In the genomic region with DNA sequence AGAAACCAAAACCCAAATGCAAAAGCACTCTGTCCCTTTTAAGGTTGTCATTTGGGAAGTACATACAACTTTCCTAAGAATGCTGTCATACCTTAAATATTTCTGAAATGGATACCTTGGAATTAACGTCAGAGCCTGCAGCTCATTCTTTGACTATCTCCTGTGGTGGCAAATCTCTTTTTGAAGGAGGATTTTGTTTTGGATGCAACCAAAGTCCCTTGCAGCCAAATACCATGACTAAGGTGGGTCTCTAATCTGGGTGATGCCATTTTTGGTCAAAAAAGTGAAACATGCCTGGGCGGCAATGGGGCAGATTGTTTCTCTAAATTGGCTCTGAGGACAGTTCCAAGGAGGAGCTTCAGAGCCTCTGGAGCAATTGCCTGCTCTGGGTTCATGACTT, we compare ENCODE assay signal across 19 cellular contexts. TPM values are rescaled to one million over a fixed set of nuclear protein-coding genes. Genes with fewer than 3 reads are reported as not detected.
DNase-seq lines count a peak whose midpoint lies in the region; ATAC-seq, FAIRE-seq and TF ChIP-seq lines count a peak whose summit lies in the region.
"Had no signal": no experiment of that assay in that cellular context is flagged by ENCODE, and none has a peak within 500 bp of the region (broad histone marks: within the 10 kb centered on the region; RNA-seq: fewer than 3 reads in every experiment).

No MANE protein-coding gene starts in this region.

- FAIRE-seq in keratinocyte (lab: Jason Lieb, UNC), result no peak
- FAIRE-seq: G401.6, GM12892 had no signal

- H3K36me3 ChIP-seq in HEK293 (ENCODE audit: control insufficient read depth in 2 of 2, insufficient read depth in 1 of 2, low read length in 2 of 2) (no peaks in the 10 kb centered on the region), SJSA1 (no peaks in the 10 kb centered on the region), keratinocyte (ENCODE audit: control insufficient read depth in 2 of 2, extremely low read depth in 1 of 2, insufficient read depth in 2 of 2, low read length in 2 of 2) (no peaks in the 10 kb centered on the region), trophoblast cell (ENCODE audit: control insufficient read depth in 1 of 2, insufficient read depth in 2 of 2, low read length in 2 of 2) (no peaks in the 10 kb centered on the region)

- no peak overlapping the region for H3K4ac ChIP-seq in trophoblast cell (ENCODE audit: low read depth, low read length)

- H3K4me2 ChIP-seq in keratinocyte (ENCODE audit: control insufficient read depth, extremely low read depth, insufficient read depth, low read depth, low read length) (peak overlapping the region; percentile 28), trophoblast cell (ENCODE audit: low read length) (no peak overlapping the region)

- H3K79me2 ChIP-seq in keratinocyte (ENCODE audit: control insufficient read depth, insufficient read depth, low read length) (no peaks in the 10 kb centered on the region), trophoblast cell (ENCODE audit: control insufficient read depth, insufficient read depth, low read length, poor library complexity) (no peaks in the 10 kb centered on the region)

- no peak overlapping the region for H3K18ac ChIP-seq in trophoblast cell (ENCODE audit: low read length)

- H4K20me1 ChIP-seq in keratinocyte (ENCODE audit: control insufficient read depth, extremely low read depth, insufficient read depth, low read length), result no peaks in the 10 kb centered on the region

- no peak overlapping the region for H4K8ac ChIP-seq in trophoblast cell (ENCODE audit: low read depth, low read length)

- no peaks in the 10 kb centered on the region for H3K27me3 ChIP-seq in SJSA1 (replicated peaks)
- no peaks in the 10 kb centered on the region for H3K27me3 ChIP-seq in keratinocyte (ENCODE audit: control insufficient read depth, extremely low read depth, insufficient read depth, low read length)
- no peaks in the 10 kb centered on the region for H3K27me3 ChIP-seq in trophoblast cell (ENCODE audit: insufficient read depth, low read length)

- H4K91ac ChIP-seq in trophoblast cell (ENCODE audit: low read depth, low read length), result no peak overlapping the region

- no CpG with 5 or more reads among the region's 2 CpGs for WGBS in trophoblast cell (ENCODE audit: extremely low coverage, insufficient coverage, insufficient read length)

- H3K9ac ChIP-seq in keratinocyte (ENCODE audit: control insufficient read depth, extremely low read depth, insufficient read depth, low read length) (no peak overlapping the region), trophoblast cell (ENCODE audit: low read length) (no peak overlapping the region)
- H3K9ac ChIP-seq: GM23248 had no signal

- CTCF ChIA-PET in HEK293 (lab: Yijun Ruan, JAX), result interaction anchor here (1.3 to 1.7 kb wide), 2 partner anchors 14 to 25 kb away, joined by 4 to 7 read pairs; no protein-coding TSS in a partner anchor

- H3K9me1 ChIP-seq in keratinocyte (ENCODE audit: control insufficient read depth, extremely low read depth, insufficient read depth, low read length), result no peaks in the 10 kb centered on the region

- no peak overlapping the region for H2BK12ac ChIP-seq in trophoblast cell (ENCODE audit: low read length)

- dilution Hi-C loops in keratinocyte (cut with MboI; ENCODE audit: extremely low pct_ligation_motif_present, low sequenced_read_pairs), result no loop called here

- no peak overlapping the region for H2AK5ac ChIP-seq in trophoblast cell (ENCODE audit: low read length)

- no peaks in the 10 kb centered on the region for H3K4me1 ChIP-seq in HEK293 (ENCODE audit: control insufficient read depth, insufficient read depth, low read length)
- peaks cover 30% of the 10 kb centered on the region for H3K4me1 ChIP-seq in SJSA1 (replicated peaks)
- H3K4me1 ChIP-seq in keratinocyte (ENCODE audit: control insufficient read depth, extremely low read depth, insufficient read depth, low read length), result peaks cover 8% of the 10 kb centered on the region
- peaks cover 0 to 4% of the 10 kb centered on the region in 2 experiments for H3K4me1 ChIP-seq in trophoblast cell (ENCODE audit: control insufficient read depth in 1 of 2, insufficient read depth in 2 of 2, low read length in 2 of 2)

- H3K9me3 ChIP-seq in HEK293 (ENCODE audit: control insufficient read depth, insufficient read depth, low read depth, low read length) (no peaks in the 10 kb centered on the region), SJSA1 (replicated peaks) (no peaks in the 10 kb centered on the region), keratinocyte (ENCODE audit: control insufficient read depth, low read depth, low read length) (no peaks in the 10 kb centered on the region), trophoblast cell (ENCODE audit: insufficient read depth, low read depth, low read length) (no peaks in the 10 kb centered on the region)

- TF ChIP-seq CTCF in HEK293 (tag by site-specific recombination; IDR thresholded peaks at IDR 0.05), result no peak
- TF ChIP-seq CTCF in keratinocyte (optimal IDR thresholded peaks at IDR 0.05 in 1 of 3, IDR thresholded peaks at IDR 0.05 in 1 of 3, conservative IDR thresholded peaks at IDR 0.05 in 1 of 3; ENCODE audit: extremely low read depth in 1 of 3, insufficient read depth in 2 of 3, low read length in 3 of 3), result no peak

- no peak overlapping the region for H3K23ac ChIP-seq in trophoblast cell (ENCODE audit: low read length)

- DNase-seq in SJSA1 (ENCODE audit: low read depth in 1 of 2, low spot score in 2 of 2) (peak in 1 of 2 experiments; percentile 29), keratinocyte (ENCODE audit: low read depth, low spot score) (no peak), trophoblast cell (peak; percentile 68 to 93), cerebellum (ENCODE audit: low spot score) (no peak), head of caudate nucleus (no peak)
- DNase-seq: C1 segment of cervical spinal cord; Calu3; CD4-positive, alpha-beta memory T cell; COR-L47; DMS53; DMS79 treated with DMSO at 0.1 percent for 48 hours; GM23248; H9; HFFc6 had no signal

- no peak overlapping the region for H3K14ac ChIP-seq in trophoblast cell (ENCODE audit: low read length)

- no peak overlapping the region for H2BK120ac ChIP-seq in trophoblast cell (ENCODE audit: insufficient read depth, low read length, poor library complexity)

- no peak overlapping the region for H2BK5ac ChIP-seq in trophoblast cell (ENCODE audit: low read depth, low read length, poor library complexity)

- no peak overlapping the region for H3K27ac ChIP-seq in HEK293 (ENCODE audit: extremely low read depth, low read depth, low read length)
- H3K27ac ChIP-seq in SJSA1, result 0 out of 2 replicates have a peak overlapping the region, but pooled peaks have one; percentile 10
- no peak overlapping the region for H3K27ac ChIP-seq in keratinocyte (ENCODE audit: control insufficient read depth, insufficient read depth, low read length)
- peak overlapping the region; percentile 20 for H3K27ac ChIP-seq in trophoblast cell (ENCODE audit: low read depth, low read length)
- H3K27ac ChIP-seq: GM23248 had no signal

- POLR2A ChIA-PET in HEK293 (lab: Yijun Ruan, JAX), result interaction anchor here (1.4 to 2.3 kb wide), 2 partner anchors 22 to 25 kb away, joined by 6 to 12 read pairs; a partner anchor contains a TSS

- H3K4me3 ChIP-seq in HEK293 (ENCODE audit: low read depth, low read length) (no peak overlapping the region), SJSA1 (no peak overlapping the region), keratinocyte (ENCODE audit: control insufficient read depth in 2 of 3, extremely low read depth in 1 of 3, insufficient read depth in 2 of 3, low read depth in 1 of 3, low read length in 3 of 3) (no peak overlapping the region), trophoblast cell (ENCODE audit: low read depth, low read length) (no peak overlapping the region)
- H3K4me3 ChIP-seq: GM23248 had no signal

- no peak overlapping the region for H2AFZ ChIP-seq in keratinocyte (ENCODE audit: control insufficient read depth, low read length)
- no peak overlapping the region for H2AFZ ChIP-seq in trophoblast cell (ENCODE audit: insufficient read depth, low read length, poor library complexity)
- H2AFZ ChIP-seq: GM23248 had no signal

- H3K79me1 ChIP-seq in trophoblast cell (ENCODE audit: low read length), result peaks cover 1% of the 10 kb centered on the region

- no peak overlapping the region for H4K12ac ChIP-seq in trophoblast cell (ENCODE audit: low read depth, low read length)

- intact Hi-C loops in head of caudate nucleus (cut with DNase I), result no loop called here

- no peak for ATAC-seq in esophagus mucosa
- ATAC-seq: HCT116 had no signal

TF ChIP-seq in HEK293, 187 proteins besides CTCF, POLR2A, EP300 and RAD21 (continues in another document):
- no peak for TF ChIP-seq KLF1 (tag by site-specific recombination; IDR thresholded peaks at IDR 0.05)
- TF ChIP-seq PRDM1 (tag by site-specific recombination; IDR thresholded peaks at IDR 0.05), result no peak
- no peak for TF ChIP-seq SCRT2 (tag by site-specific recombination; IDR thresholded peaks at IDR 0.05)
- TF ChIP-seq ZFP37 (tag by site-specific recombination; IDR thresholded peaks at IDR 0.05), result peak; percentile 18; the same call in 1 of the 2 replicates
- no peak for TF ChIP-seq ZFP69B (tag by site-specific recombination; IDR thresholded peaks at IDR 0.05)
- TF ChIP-seq ZNF548 (tag by site-specific recombination; IDR thresholded peaks at IDR 0.05), result no peak

RNA-seq across cellular contexts. Expression of a gene that starts 25.3 kb away (rescaled TPM):
- total RNA-seq in SJSA1 (2014; rRNA removed; shearing (Covaris generic)), result 57.6 and 69.7 TPM in 2 replicates
- 340 to 485 TPM (median 344 TPM) in 3 replicates for polyA plus RNA-seq in keratinocyte
- polyA plus RNA-seq in keratinocyte (2011; ENCODE audit: low read depth), result 90.5 TPM
- 172 and 198 TPM in 2 replicates for polyA plus RNA-seq in keratinocyte (2011; cell fraction: cytosol; rRNA removed)
- polyA plus RNA-seq in keratinocyte (2011; cell fraction: nucleus; rRNA removed), result 1,714 and 1,972 TPM in 2 replicates
- polyA plus RNA-seq in keratinocyte (2012; ENCODE audit: low replicate concordance), result 81.7 and 285 TPM in 2 replicates
- 1,168 to 1,682 TPM (median 1,277 TPM) in 3 replicates for polyA minus RNA-seq in keratinocyte
- 366 TPM for polyA minus RNA-seq in keratinocyte (2011; cell fraction: cytosol; rRNA and poly(A)+ RNA removed)
- 1,277 and 2,287 TPM in 2 replicates for polyA minus RNA-seq in keratinocyte (2011; cell fraction: nucleus; rRNA and poly(A)+ RNA removed)
- 189 and 201 TPM in 2 replicates for polyA plus RNA-seq in trophoblast cell (2013)
- 7.9 TPM for total RNA-seq in esophagus mucosa
- 13.0 TPM for total RNA-seq in cerebellum
- total RNA-seq: CD4-positive, alpha-beta memory T cell had no signal

Comparison
In these comparisons a context has a peak if more than half of its experiments do, and no peak if none do; other contexts are left out.
1. H3K27ac ChIP-seq: peak in SJSA1 (single experiment) and trophoblast cell (single experiment); none in HEK293 (single experiment) and keratinocyte (single experiment).
2. DNase-seq: peak in trophoblast cell (2 of 2); none in keratinocyte (single experiment), cerebellum (single experiment) and head of caudate nucleus (0 of 42).